8 cellular contexts compared by ENCODE assay signal in the genomic region with DNA sequence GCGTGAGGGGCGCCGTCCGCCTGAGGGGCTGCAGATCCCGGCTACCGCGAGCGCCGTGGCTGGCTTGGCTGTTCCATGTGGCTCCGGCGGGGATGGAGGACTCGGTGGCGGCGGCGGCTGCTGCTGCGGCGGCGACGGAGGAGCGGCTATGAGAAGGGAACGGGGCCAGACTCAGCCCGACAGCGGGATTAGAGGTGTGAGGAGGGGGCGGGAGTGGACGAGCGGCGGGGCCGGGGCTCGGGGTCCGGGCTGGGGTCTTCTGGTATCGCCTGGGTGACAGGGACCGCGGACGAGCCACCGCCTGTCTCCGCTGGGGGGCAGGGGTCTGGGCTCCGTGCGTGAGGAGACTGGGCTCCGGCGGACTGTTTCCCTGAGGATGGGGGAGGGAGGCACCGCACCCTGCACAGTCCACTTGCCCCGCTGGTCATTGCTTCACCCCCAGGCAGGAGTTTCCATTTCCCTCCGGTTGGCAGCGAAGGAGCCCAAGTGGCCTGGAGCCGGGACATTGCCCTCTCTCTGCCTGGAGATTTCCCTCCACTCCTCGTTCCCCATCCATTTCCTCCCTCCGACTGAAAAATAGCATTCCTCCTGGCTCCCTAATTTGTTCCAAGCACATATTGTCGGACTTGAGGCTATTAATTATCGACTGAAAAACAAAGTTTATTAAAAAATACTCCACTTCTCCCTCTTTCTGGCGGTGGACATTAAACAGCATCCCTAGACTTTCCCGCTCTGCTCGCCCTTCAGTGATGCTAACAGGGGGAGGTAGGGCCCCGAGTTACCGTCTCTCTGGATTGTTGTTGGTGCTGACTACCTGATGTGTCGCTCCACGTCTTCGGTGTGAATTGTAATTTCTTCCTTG. TPM values are rescaled to one million over a fixed set of nuclear protein-coding genes. Genes with fewer than 3 reads are reported as not detected.
DNase-seq lines count a peak whose midpoint lies in the region; ATAC-seq, FAIRE-seq and TF ChIP-seq lines count a peak whose summit lies in the region.

No MANE protein-coding gene starts in this region.

- H3K9me3 ChIP-seq in heart right ventricle (no peaks in the 10 kb centered on the region), pancreas (no peaks in the 10 kb centered on the region)

- ATAC-seq in HG03520 (IDR thresholded peaks at IDR 0.05; ENCODE audit: unreplicated experiment) (peak; percentile 6), heart right ventricle (peak; percentile 21 to 78 (median 32)), pancreas (peak; percentile 35 to 67 (median 52)), GM19463 (IDR thresholded peaks at IDR 0.05; ENCODE audit: unreplicated experiment) (no peak)

- H3K4me3 ChIP-seq in heart right ventricle (peak overlapping the region; percentile 71 to 91 (median 84)), pancreas (peak overlapping the region; percentile 53 to 84 (median 74))

- TF ChIP-seq CTCF in GM12874 (IDR thresholded peaks at IDR 0.05; ENCODE audit: insufficient read depth, low read depth, low read length) (peak; percentile 50), heart right ventricle (IDR thresholded peaks at IDR 0.05) (peak in 8 of 9 donors; percentile 8 to 59 (median 40)), pancreas (IDR thresholded peaks at IDR 0.05) (peak in 3 of 4 donors; percentile 15 to 26 (median 20))

- no peak for FAIRE-seq in RCC 7860 (lab: Jason Lieb, UNC)
- no peak for FAIRE-seq in pancreas (lab: Jason Lieb, UNC)

- peak overlapping the region; percentile 49 to 94 (median 87) for H3K27ac ChIP-seq in heart right ventricle
- peak overlapping the region; percentile 75 to 89 (median 84) for H3K27ac ChIP-seq in pancreas

- H3K27me3 ChIP-seq in heart right ventricle (no peaks in the 10 kb centered on the region), pancreas (no peaks in the 10 kb centered on the region)

- WGBS in heart right ventricle, 2 donors: 0 to 1% methylated on average over 52 to 57 of the region's 57 CpGs
- 1% methylated on average over 42 to 57 of the region's 57 CpGs for WGBS in pancreas, 2 donors

- H3K4me1 ChIP-seq in heart right ventricle (peaks cover 0 to 49% (median 29%) of the 10 kb centered on the region in 9 donors), pancreas (peaks cover 12 to 37% (median 20%) of the 10 kb centered on the region in 3 donors)

- DNase-seq in AG08395 (ENCODE audit: low spot score) (peak; percentile 66), RCC 7860 (ENCODE audit: low spot score) (peak; percentile 37), amniotic stem cell (lab: John Stamatoyannopoulos, UW) (peak; percentile 33), heart right ventricle (peak; percentile 40 to 57), pancreas (peak in 5 of 6 donors; percentile 52 to 87 (median 66))

- intact Hi-C loops in heart right ventricle (cut with DNase I): loop anchor here in 6 of 10 donors (1.0 to 10.0 kb wide), 10 partner anchors 66 to 249 kb away; partner anchors contain the start of gene TMEM17 (in 3 of the 6)
- intact Hi-C loops in pancreas (cut with DNase I): no loop called here

- H3K36me3 ChIP-seq in heart right ventricle (peaks cover 0 to 16% (median 0%) of the 10 kb centered on the region in 9 donors), pancreas (no peaks in the 10 kb centered on the region)

RNA-seq across cellular contexts. Expression of gene EHBP1, which starts 0.6 kb away (rescaled TPM):
- total RNA-seq in heart right ventricle (10 to 100 TPM; 15.1 to 26.1 (median 20.3) TPM), pancreas (10 to 100 TPM; 15.5 to 34.6 (median 24.2) TPM)
- polyA plus RNA-seq in heart right ventricle (1 to 10 TPM; 7.8 to 9.5 TPM), pancreas (10 to 100 TPM in 1 of 2 donors, 1 to 10 TPM in 1; 7.1 to 17.4 TPM)

Comparison
In these comparisons a context has a peak if more than half of its experiments do, and no peak if none do; other contexts are left out.
1. intact Hi-C loops: an anchor here in heart right ventricle (1.0 to 10.0 kb wide); none called in pancreas.